ENCODE assay signal across 22 cellular contexts in the genomic region with DNA sequence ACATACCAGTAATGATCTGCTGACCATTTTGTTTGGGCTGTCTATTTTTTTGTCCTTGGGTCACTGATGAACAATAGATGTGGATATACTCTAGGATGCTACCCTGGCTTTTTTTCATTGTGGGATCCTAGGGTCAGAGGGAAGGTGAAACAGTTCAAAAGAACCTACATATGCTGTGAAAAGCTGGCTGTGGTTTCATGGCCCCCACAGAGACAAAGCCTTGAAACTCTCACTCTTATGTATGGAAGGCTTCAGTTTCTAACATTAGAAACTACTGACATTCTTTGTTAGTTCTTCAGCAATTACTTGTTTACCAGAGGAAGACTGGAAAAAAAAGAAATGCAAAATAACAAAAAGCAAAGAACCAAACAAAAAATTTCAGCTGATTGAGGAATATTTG.
DNase-seq lines count a peak whose midpoint lies in the region; ATAC-seq and TF ChIP-seq lines count a peak whose summit lies in the region.
"Had no signal": no experiment of that assay in that cellular context is flagged by ENCODE, and none has a peak within 500 bp of the region (broad histone marks: within the 10 kb centered on the region; RNA-seq: fewer than 3 reads in every experiment).

No MANE protein-coding gene starts in this region.

- 0 out of 2 replicates have a peak, but pooled peaks cover 5% of the 10 kb centered on the region for H3K9me2 ChIP-seq in GM23338 (ENCODE audit: insufficient read depth)

- H3K79me2 ChIP-seq in DND-41 (ENCODE audit: insufficient read depth, low read length) = no peaks in the 10 kb centered on the region
- H3K79me2 ChIP-seq in KMS-11 (ENCODE audit: insufficient read depth, low read depth) = no peaks in the 10 kb centered on the region
- peaks cover 52% of the 10 kb centered on the region for H3K79me2 ChIP-seq in GM23338 (replicated peaks; ENCODE audit: insufficient read depth)

- TF ChIP-seq CTCF in DND-41 (IDR thresholded peaks at IDR 0.05; ENCODE audit: borderline replicate concordance, extremely low read depth, low read length, poor library complexity, severe bottlenecking) (no peak), KMS-11 (conservative IDR thresholded peaks at IDR 0.05; ENCODE audit: low read depth, low read length) (no peak), esophagus muscularis mucosa (IDR thresholded peaks at IDR 0.05) (no peak), GM23338 (conservative IDR thresholded peaks at IDR 0.05; ENCODE audit: low read depth in 2 of 2) (no peak), psoas muscle (IDR thresholded peaks at IDR 0.05) (no peak)

- intact Hi-C loops in esophagus muscularis mucosa (cut with DNase I) = no loop called here
- intact Hi-C loops in psoas muscle (cut with DNase I) = no loop called here

- H3K27ac ChIP-seq in DND-41 (ENCODE audit: low read length) (no peak overlapping the region), KMS-11 (no peak overlapping the region), esophagus muscularis mucosa (replicated peaks in 1 of 4) (no peak overlapping the region), GM23338 (ENCODE audit: low read depth) (no peak overlapping the region), psoas muscle (no peak overlapping the region)
- H3K27ac ChIP-seq: 22Rv1, BLaER1, C4-2B, GM23248 had no signal

- TF ChIP-seq POLR2A in esophagus muscularis mucosa (IDR thresholded peaks at IDR 0.05; ENCODE audit: low read depth) = no peak

- no peaks in the 10 kb centered on the region for H4K20me1 ChIP-seq in DND-41 (ENCODE audit: insufficient read depth, low read length)
- no peaks in the 10 kb centered on the region for H4K20me1 ChIP-seq in KMS-11 (ENCODE audit: insufficient read depth)
- no peaks in the 10 kb centered on the region for H4K20me1 ChIP-seq in GM23338 (replicated peaks; ENCODE audit: insufficient read depth)
- H4K20me1 ChIP-seq: BLaER1 had no signal

- H3K4me1 Mint-ChIP-seq in GM23338 = peaks cover 29% of the 10 kb centered on the region
- H3K4me1 Mint-ChIP-seq: B cell; CD4-positive, CD25-positive, alpha-beta regulatory T cell had no signal

- H3K4me1 ChIP-seq in DND-41 (ENCODE audit: insufficient read depth, low read length) (no peaks in the 10 kb centered on the region), KMS-11 (ENCODE audit: low read depth, poor library complexity, severe bottlenecking) (peaks cover 17% of the 10 kb centered on the region), esophagus muscularis mucosa (no peaks in the 10 kb centered on the region), GM23338 (ENCODE audit: insufficient read depth) (peaks cover 5% of the 10 kb centered on the region; the same call in 1 of the 2 replicates), psoas muscle (no peaks in the 10 kb centered on the region)
- H3K4me1 ChIP-seq: BLaER1 had no signal

- TF ChIP-seq EP300 in esophagus muscularis mucosa (IDR thresholded peaks at IDR 0.05) = no peak

- peak; percentile 48; the same call in 1 of the 3 replicates for ATAC-seq in DND-41 (ENCODE audit: insufficient read depth, low read depth)
- no peak; the same call in 2 of the 3 replicates for ATAC-seq in GM23338
- no peak for ATAC-seq in psoas muscle
- ATAC-seq: CD8-positive, alpha-beta T cell; HCT116 had no signal

- no peak overlapping the region for H3K9ac ChIP-seq in DND-41 (ENCODE audit: low read depth, low read length)
- H3K9ac ChIP-seq in KMS-11 = no peak overlapping the region
- H3K9ac ChIP-seq: BLaER1, GM23248 had no signal

- DNase-seq in DND-41 (no peak), NCI-H69 (lab: John Stamatoyannopoulos, UW) (peak; percentile 26), esophagus muscularis mucosa (ENCODE audit: extremely low spot score) (peak; percentile 8), GM23338 (ENCODE audit: low spot score) (no peak), NCI-H146 treated with DMSO at 0.1 percent for 48 hours (lab: John Stamatoyannopoulos, UW; ENCODE audit: unreplicated experiment) (no peak), psoas muscle (no peak), NCI-H1436 (lab: John Stamatoyannopoulos, UW) (no peak)
- DNase-seq: Caco-2; CD4-positive, CD25-positive, alpha-beta regulatory T cell; CD8-positive, alpha-beta T cell; DMS153; EL; GDM1; GM23248; H9; HFFc6 had no signal

- no peaks in the 10 kb centered on the region for H3F3A ChIP-seq in GM23338 (replicated peaks; ENCODE audit: low read depth)

- H3K4me3 ChIP-seq in DND-41 (ENCODE audit: low read depth in 1 of 2, low read length in 2 of 2) (no peak overlapping the region), KMS-11 (IDR thresholded peaks at IDR 0.05; ENCODE audit: insufficient read depth, low read depth, low read length) (no peak overlapping the region), esophagus muscularis mucosa (no peak overlapping the region), GM23338 (no peak overlapping the region), psoas muscle (no peak overlapping the region)
- H3K4me3 ChIP-seq: BLaER1, GM23248 had no signal

- H3K27me3 Mint-ChIP-seq in GM23338 (ENCODE audit: insufficient read depth, low read depth, poor library complexity) = peaks cover 2% of the 10 kb centered on the region
- H3K27me3 Mint-ChIP-seq: B cell; CD4-positive, CD25-positive, alpha-beta regulatory T cell had no signal

- H3K36me3 Mint-ChIP-seq in GM23338 (ENCODE audit: low read depth) = no peaks in the 10 kb centered on the region
- H3K36me3 Mint-ChIP-seq: CD4-positive, CD25-positive, alpha-beta regulatory T cell; CD8-positive, alpha-beta T cell had no signal

- no peak overlapping the region for H3K4me3 Mint-ChIP-seq in GM23338
- H3K4me3 Mint-ChIP-seq: B cell; CD4-positive, CD25-positive, alpha-beta regulatory T cell; CD8-positive, alpha-beta T cell; H9; HFFc6 had no signal

- H2AFZ ChIP-seq in DND-41 (ENCODE audit: low read depth, low read length) (no peak overlapping the region), KMS-11 (ENCODE audit: low read depth) (no peak overlapping the region), GM23338 (no peak overlapping the region)
- H2AFZ ChIP-seq: GM23248 had no signal

- H3K36me3 ChIP-seq in DND-41 (ENCODE audit: insufficient read depth, low read length) (no peaks in the 10 kb centered on the region), KMS-11 (ENCODE audit: insufficient read depth) (no peaks in the 10 kb centered on the region), esophagus muscularis mucosa (no peaks in the 10 kb centered on the region), GM23338 (ENCODE audit: insufficient read depth) (no peaks in the 10 kb centered on the region), psoas muscle (ENCODE audit: insufficient read depth in 1 of 2, low read depth in 1 of 2) (no peaks in the 10 kb centered on the region)
- H3K36me3 ChIP-seq: BLaER1 had no signal

- H3K27ac Mint-ChIP-seq in GM23338 = no peak overlapping the region; the same call in 1 of the 2 replicates
- H3K27ac Mint-ChIP-seq: B cell; CD4-positive, CD25-positive, alpha-beta regulatory T cell; CD8-positive, alpha-beta T cell; HFFc6 had no signal

- no peak overlapping the region for H3K4me2 ChIP-seq in DND-41 (ENCODE audit: insufficient read depth, low read length)
- peak overlapping the region; percentile 16; the same call in 1 of the 2 replicates for H3K4me2 ChIP-seq in KMS-11
- H3K4me2 ChIP-seq in GM23338 = no peak overlapping the region
- H3K4me2 ChIP-seq: BLaER1 had no signal

- H3K9me3 Mint-ChIP-seq in GM23338 = no peaks in the 10 kb centered on the region
- H3K9me3 Mint-ChIP-seq: CD8-positive, alpha-beta T cell; H9 had no signal

- H3K27me3 ChIP-seq in DND-41 (ENCODE audit: insufficient read depth, low read length, poor library complexity) (no peaks in the 10 kb centered on the region), KMS-11 (ENCODE audit: insufficient read depth, low read depth) (no peaks in the 10 kb centered on the region), esophagus muscularis mucosa (no peaks in the 10 kb centered on the region), GM23338 (ENCODE audit: insufficient read depth) (no peaks in the 10 kb centered on the region), psoas muscle (ENCODE audit: insufficient read depth in 3 of 3, low read length in 2 of 3) (no peaks in the 10 kb centered on the region)
- H3K27me3 ChIP-seq: BLaER1 had no signal

- H3K9me3 ChIP-seq in DND-41 (ENCODE audit: insufficient read depth, low read length, severe bottlenecking) (no peaks in the 10 kb centered on the region), esophagus muscularis mucosa (no peaks in the 10 kb centered on the region), psoas muscle (no peaks in the 10 kb centered on the region)
- H3K9me3 ChIP-seq: BLaER1, Caco-2 had no signal

TF ChIP-seq in GM23338, 12 proteins besides CTCF, POLR2A, EP300 and RAD21:
- TF ChIP-seq JUNB (IDR thresholded peaks at IDR 0.05; ENCODE audit: unreplicated experiment) = no peak
- no peak for TF ChIP-seq CREB1 (CRISPR knock-in tag; IDR thresholded peaks at IDR 0.05; ENCODE audit: low read depth)
- no peak for TF ChIP-seq NANOG (IDR thresholded peaks at IDR 0.05; ENCODE audit: borderline replicate concordance)
- no peak for TF ChIP-seq EZH2phosphoT487 (IDR thresholded peaks at IDR 0.05; ENCODE audit: unreplicated experiment)

Comparison
In these comparisons a context has a peak if more than half of its experiments do, and no peak if none do; other contexts are left out.
1. DNase-seq: peak in NCI-H69 (single experiment) and esophagus muscularis mucosa (single experiment); none in DND-41 (single experiment), GM23338 (single experiment), NCI-H146 treated with DMSO at 0.1 percent for 48 hours (single experiment), psoas muscle (0 of 2) and NCI-H1436 (single experiment).